Comparison of ENCODE assay signal across 11 cellular contexts in genomic region chr18:34620258-34620861, GRCh38.
"Had no signal": no experiment of that assay in that cellular context is flagged by ENCODE, and none has a peak within 500 bp of the region (broad histone marks: within the 10 kb centered on the region; RNA-seq: fewer than 3 reads in every experiment).

No MANE protein-coding gene starts in this region.

- H3K4me2 ChIP-seq: GM23338 had no signal

- H2AFZ ChIP-seq: GM23248, GM23338 had no signal

- H3K4me1 Mint-ChIP-seq: GM23338 had no signal

- H3K9ac ChIP-seq: GM23248 had no signal

- FAIRE-seq: H1, H54 had no signal

- ATAC-seq: GM23338, HCT116 had no signal

- DNase-seq: GM23248, GOT3, H7, H9, HCEC 1CT, HFFc6 had no signal

- H3K27ac ChIP-seq: GM23248 had no signal

- H3K27ac Mint-ChIP-seq: GM23338, H9, HFFc6 had no signal

- H3K4me1 ChIP-seq: HAP-1 had no signal

- H3K9me3 ChIP-seq: HAP-1 had no signal

- H3K9me3 Mint-ChIP-seq: HFFc6 had no signal

- H3K4me3 Mint-ChIP-seq: GM23338, H9, HFFc6 had no signal

- H3K4me3 ChIP-seq: GM23248, GM23338, HAP-1 had no signal

- H3K36me3 ChIP-seq: HAP-1 had no signal
